In the genomic region with DNA sequence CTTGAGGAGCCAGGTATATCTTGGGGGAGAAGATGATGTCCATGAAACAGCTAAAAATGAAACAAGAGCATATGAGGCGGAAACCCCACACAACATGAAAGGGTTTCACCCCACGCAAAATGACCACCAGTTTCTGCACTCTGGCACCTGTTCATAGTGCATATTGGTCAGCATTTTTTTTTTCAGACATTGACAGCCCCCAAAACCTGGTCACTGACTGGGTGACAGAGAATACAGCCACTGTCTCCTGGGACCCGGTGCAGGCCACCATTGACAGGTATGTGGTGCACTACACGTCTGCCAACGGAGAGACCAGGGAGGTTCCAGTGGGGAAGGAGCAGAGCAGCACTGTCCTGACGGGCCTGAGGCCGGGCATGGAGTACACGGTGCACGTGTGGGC, we compare ENCODE assay signal across 14 cellular contexts. TPM values are rescaled to one million over a fixed set of nuclear protein-coding genes. Genes with fewer than 3 reads are reported as not detected.
"Had no signal": no experiment of that assay in that cellular context is flagged by ENCODE, and none has a peak within 500 bp of the region (broad histone marks: within the 10 kb centered on the region; RNA-seq: fewer than 3 reads in every experiment).

No MANE protein-coding gene starts in this region.

- H3K27ac ChIP-seq: hepatocyte, neural progenitor cell, parathyroid adenoma, thyroid gland had no signal

- H3K4me3 ChIP-seq: hepatocyte, neural progenitor cell, thyroid gland had no signal

- H2AFZ ChIP-seq: hepatocyte, neural progenitor cell, parathyroid adenoma had no signal

- H3K4me3 Mint-ChIP-seq: activated CD4-positive, alpha-beta memory T cell treated with anti-CD3 and anti-CD28 coated beads for 36 hours; activated naive CD8-positive, alpha-beta T cell treated with anti-CD3 and anti-CD28 coated beads for 36 hours; endodermal cell; mesothelial cell of epicardium; neural progenitor cell had no signal

- H3K27me3 ChIP-seq: hepatocyte, neural progenitor cell, thyroid gland had no signal

- H3K36me3 Mint-ChIP-seq: activated CD4-positive, alpha-beta memory T cell treated with anti-CD3 and anti-CD28 coated beads for 36 hours; activated naive CD8-positive, alpha-beta T cell treated with anti-CD3 and anti-CD28 coated beads for 36 hours; mesothelial cell of epicardium; neural progenitor cell had no signal

- H3K27ac Mint-ChIP-seq: activated CD4-positive, alpha-beta memory T cell treated with anti-CD3 and anti-CD28 coated beads for 36 hours; activated naive CD8-positive, alpha-beta T cell treated with anti-CD3 and anti-CD28 coated beads for 36 hours; endodermal cell; mesothelial cell of epicardium; neural progenitor cell had no signal

- H3K9me3 ChIP-seq: thyroid gland had no signal

- H3K27me3 Mint-ChIP-seq: activated naive CD8-positive, alpha-beta T cell treated with anti-CD3 and anti-CD28 coated beads for 36 hours had no signal

- H3K4me1 ChIP-seq: neural progenitor cell, parathyroid adenoma, thyroid gland had no signal

- H3K36me3 ChIP-seq: neural progenitor cell, thyroid gland had no signal

- H3K9ac ChIP-seq: neural progenitor cell, parathyroid adenoma had no signal

- H3K4me1 Mint-ChIP-seq: activated naive CD8-positive, alpha-beta T cell treated with anti-CD3 and anti-CD28 coated beads for 36 hours; mesothelial cell of epicardium; neural progenitor cell had no signal

- DNase-seq: activated CD4-positive, alpha-beta memory T cell treated with anti-CD3 and anti-CD28 coated beads for 36 hours; activated gamma-delta T cell; activated naive CD8-positive, alpha-beta T cell treated with anti-CD3 and anti-CD28 coated beads for 36 hours; activated T-cell treated with anti-CD3 and anti-CD28 coated beads, Interleukin-2, amount 50 U/mL, for 48 hours; dermis blood vessel endothelial cell; endodermal cell; retina; small intestine; thyroid gland had no signal

- H3K4me2 ChIP-seq: hepatocyte, neural progenitor cell had no signal

RNA-seq across cellular contexts. Expression of a gene that starts 50.7 kb away (rescaled TPM):
- total RNA-seq: dermis blood vessel endothelial cell, kidney epithelial cell had no signal
